Comparison of ENCODE assay signal across 8 cellular contexts in genomic region chr5:127313847-127314473, GRCh38. TPM values are rescaled to one million over a fixed set of nuclear protein-coding genes. Genes with fewer than 3 reads are reported as not detected.
A peak's percentile ranks its signal among the peaks of the same experiment; 100 is the strongest.
DNase-seq lines count a peak whose midpoint lies in the region; ATAC-seq and TF ChIP-seq lines count a peak whose summit lies in the region.

No MANE protein-coding gene starts in this region.

- no peaks in the 10 kb centered on the region for H3K36me3 ChIP-seq in CD4-positive, alpha-beta memory T cell (ENCODE audit: insufficient read depth, low read length)
- no peaks in the 10 kb centered on the region for H3K36me3 ChIP-seq in prostate gland

- WGBS in prostate gland = 72% methylated on average over 7 of the region's 7 CpGs

- H3K9me3 Mint-ChIP-seq in CD4-positive, alpha-beta memory T cell = no peaks in the 10 kb centered on the region

- peak overlapping the region in 1 of 8 donors; percentile 50 for H3K4me3 Mint-ChIP-seq in CD4-positive, alpha-beta memory T cell

- peak; percentile 77 for TF ChIP-seq CTCF in foreskin keratinocyte (conservative IDR thresholded peaks at IDR 0.05)
- TF ChIP-seq CTCF in prostate gland (IDR thresholded peaks at IDR 0.05) = peak in 3 of 4 experiments; percentile 40 to 56 (median 41)

- H3K27ac ChIP-seq in CD4-positive, alpha-beta memory T cell (ENCODE audit: low read depth, low read length) = no peak overlapping the region
- no peak overlapping the region for H3K27ac ChIP-seq in foreskin keratinocyte
- no peak overlapping the region for H3K27ac ChIP-seq in prostate gland

- peak; percentile 95 for ATAC-seq in GM18909 (IDR thresholded peaks at IDR 0.05; ENCODE audit: poor library complexity, unreplicated experiment)
- peak; percentile 93 for ATAC-seq in HG03103 (IDR thresholded peaks at IDR 0.05; ENCODE audit: low read depth, unreplicated experiment)
- peak; percentile 94 for ATAC-seq in foreskin keratinocyte

- H3K4me3 ChIP-seq in CD4-positive, alpha-beta memory T cell (ENCODE audit: low read length in 2 of 2) = no peak overlapping the region
- H3K4me3 ChIP-seq in prostate gland = no peak overlapping the region

- no peaks in the 10 kb centered on the region for H3K27me3 ChIP-seq in CD4-positive, alpha-beta memory T cell (ENCODE audit: insufficient read depth, low read length)
- H3K27me3 ChIP-seq in foreskin keratinocyte (peaks cover 43% of the 10 kb centered on the region), prostate gland (replicated peaks; ENCODE audit: insufficient read depth) (no peaks in the 10 kb centered on the region)

- DNase-seq in CD4-positive, alpha-beta memory T cell = peak in 4 of 5 donors; percentile 38 to 55 (median 54)
- peak; percentile 1 for DNase-seq in OCI-M2 (lab: John Stamatoyannopoulos, UW; ENCODE audit: unreplicated experiment)
- peak; percentile 67 for DNase-seq in activated T-cell treated with anti-CD3 and anti-CD28 coated beads, Interleukin-2, amount 50 U/mL, for 1 hour
- DNase-seq in foreskin keratinocyte = peak in 1 of 2 donors; percentile 26
- no peak for DNase-seq in prostate gland (ENCODE audit: low spot score)
- no peak for DNase-seq in medulla oblongata (ENCODE audit: extremely low spot score)

- peaks cover 5 to 9% of the 10 kb centered on the region in 2 donors for H3K27me3 Mint-ChIP-seq in CD4-positive, alpha-beta memory T cell

- POLR2A ChIA-PET in CD4-positive, alpha-beta memory T cell (lab: Charles Lee; ENCODE audit: partially characterized antibody) = no interaction called here

- H3K4me1 ChIP-seq in CD4-positive, alpha-beta memory T cell (ENCODE audit: insufficient read depth, low read length) = no peaks in the 10 kb centered on the region
- H3K4me1 ChIP-seq in foreskin keratinocyte (no peaks in the 10 kb centered on the region), prostate gland (replicated peaks) (peaks cover 5% of the 10 kb centered on the region)

- intact Hi-C loops in CD4-positive, alpha-beta memory T cell (cut with micrococcal nuclease) = loop anchor here (1.0 to 5.0 kb wide), 4 partner anchors 476 to 658 kb away; no protein-coding TSS in a partner anchor
- intact Hi-C loops in prostate gland (cut with DNase I) = no loop called here

- H3K27ac Mint-ChIP-seq in CD4-positive, alpha-beta memory T cell = peak overlapping the region in 1 of 7 donors; percentile 81

- no peaks in the 10 kb centered on the region for H3K36me3 Mint-ChIP-seq in CD4-positive, alpha-beta memory T cell

- TF ChIP-seq POLR2A in prostate gland (IDR thresholded peaks at IDR 0.05) = no peak

- H3K9me3 ChIP-seq in CD4-positive, alpha-beta memory T cell (ENCODE audit: control insufficient read depth in 1 of 2, low read length in 2 of 2) = no peaks in the 10 kb centered on the region
- H3K9me3 ChIP-seq in prostate gland = no peaks in the 10 kb centered on the region

- CTCF ChIA-PET in CD4-positive, alpha-beta memory T cell (lab: Charles Lee; ENCODE audit: partially characterized antibody) = interaction anchor here (0.8 to 4.2 kb wide), 9 partner anchors 8 to 655 kb away, joined by 3 to 31 read pairs (median 4); no protein-coding TSS in a partner anchor

- peaks cover 0 to 4% (median under 1%) of the 10 kb centered on the region in 4 donors for H3K4me1 Mint-ChIP-seq in CD4-positive, alpha-beta memory T cell

RNA-seq across cellular contexts. Expression of gene MEGF10, which starts 23.4 kb away (rescaled TPM):
- total RNA-seq in CD4-positive, alpha-beta memory T cell = not detected
- not detected for polyA plus RNA-seq in CD4-positive, alpha-beta memory T cell
- total RNA-seq in foreskin keratinocyte = not detected in 2 replicates
- not detected in 2 replicates for polyA plus RNA-seq in foreskin keratinocyte
- 1 to 10 TPM in 1 of 2 donors, under 1 TPM in 1; 0.77 to 7.9 TPM for total RNA-seq in prostate gland

Comparison
In these comparisons a context has a peak if more than half of its experiments do, and no peak if none do; other contexts are left out.
1. DNase-seq: peak in CD4-positive, alpha-beta memory T cell (4 of 5), OCI-M2 (single experiment) and activated T-cell treated with anti-CD3 and anti-CD28 coated beads, Interleukin-2, amount 50 U/mL, for 1 hour (single experiment); none in prostate gland (single experiment) and medulla oblongata (single experiment).
2. Peak in every context shown above with its lines, with median percentiles within 50 percentile points of each other: ATAC-seq.